ENCODE assay signal across 22 cellular contexts in the genomic region with DNA sequence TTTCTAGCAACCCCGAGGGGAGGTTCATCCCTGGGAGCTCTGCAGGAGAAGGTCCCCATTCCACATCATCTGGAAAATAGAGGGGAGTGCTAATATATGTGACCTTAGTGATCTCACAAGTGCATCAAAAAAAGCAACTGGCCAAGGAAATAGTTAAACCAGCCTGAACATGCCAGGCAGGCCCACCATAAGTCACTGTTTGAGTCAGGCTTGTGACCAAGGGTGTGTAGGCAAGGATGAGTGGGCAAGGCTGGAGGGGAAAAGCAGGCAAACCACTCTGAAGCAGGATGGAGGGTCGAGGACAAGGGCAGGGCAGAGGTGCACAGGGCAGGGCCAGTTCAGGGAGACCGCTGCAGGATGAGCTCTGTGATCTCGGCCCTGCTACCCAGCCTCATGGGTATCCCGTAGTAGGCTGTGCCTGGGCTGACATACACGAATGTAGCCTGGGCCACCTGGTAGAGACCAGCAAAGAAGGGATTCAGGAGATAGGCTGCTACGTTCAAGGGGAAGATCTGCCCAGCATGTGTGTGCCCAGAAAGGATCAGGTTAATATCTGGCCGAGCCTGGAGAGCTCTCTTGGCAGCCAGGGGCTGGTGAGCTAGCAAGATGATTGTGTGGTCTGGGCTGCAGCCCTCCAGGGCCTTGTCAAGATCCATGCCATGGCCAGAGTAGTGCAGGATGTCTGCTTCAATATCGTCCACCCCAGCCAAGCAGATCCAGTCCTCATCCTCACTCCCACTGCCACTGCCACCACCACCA. TPM values are rescaled to one million over a fixed set of nuclear protein-coding genes. Genes with fewer than 3 reads are reported as not detected.
DNase-seq lines count a peak whose midpoint lies in the region; ATAC-seq and TF ChIP-seq lines count a peak whose summit lies in the region.
"Had no signal": no experiment of that assay in that cellular context is flagged by ENCODE, and none has a peak within 500 bp of the region (broad histone marks: within the 10 kb centered on the region; RNA-seq: fewer than 3 reads in every experiment).

No MANE protein-coding gene starts in this region.

- intact Hi-C loops in left ventricle myocardium inferior (cut with micrococcal nuclease) (no loop called here), left cardiac atrium (cut with DNase I) (no loop called here), left ventricle myocardium superior (cut with micrococcal nuclease) (no loop called here)

- H3K36me3 Mint-ChIP-seq in WTC11: peaks cover 14% of the 10 kb centered on the region
- peaks cover 50% of the 10 kb centered on the region for H3K36me3 Mint-ChIP-seq in stimulated activated memory B cell treated with anti-CD40 and anti-IgM and Interleukin-4, amounts not matched to agents 10 μg/mL and 1 μg/mL and 100 μg/mL, for 72 hours

- no peaks in the 10 kb centered on the region for H3K27me3 ChIP-seq in left ventricle myocardium inferior (ENCODE audit: low read depth)
- H3K27me3 ChIP-seq: tibial artery had no signal

- TF ChIP-seq CTCF in left ventricle myocardium inferior (IDR thresholded peaks at IDR 0.05; ENCODE audit: borderline replicate concordance) (no peak), WTC11 (IDR thresholded peaks at IDR 0.05) (no peak)

- peaks cover 5% of the 10 kb centered on the region; the same call in 1 of the 2 replicates for H3K27me3 Mint-ChIP-seq in WTC11 (ENCODE audit: low read depth)
- H3K27me3 Mint-ChIP-seq in stimulated activated memory B cell treated with anti-CD40 and anti-IgM and Interleukin-4, amounts not matched to agents 10 μg/mL and 1 μg/mL and 100 μg/mL, for 72 hours: no peaks in the 10 kb centered on the region
- H3K27me3 Mint-ChIP-seq: activated CD8-positive, alpha-beta memory T cell treated with anti-CD3 and anti-CD28 coated beads, Interleukin-2, amount 10 ng/mL, durations not matched to agents 7 days and 5 days; activated naive CD8-positive, alpha-beta T cell treated with anti-CD3 and anti-CD28 coated beads, Interleukin-2, amount 10 ng/mL, durations not matched to agents 7 days and 5 days had no signal

- no peak for DNase-seq in left ventricle myocardium inferior
- no peak for DNase-seq in left cardiac atrium
- DNase-seq in WTC11 (ENCODE audit: low spot score): no peak
- peak; percentile 42 for DNase-seq in left ventricle myocardium superior
- DNase-seq in COR-L47 (lab: John Stamatoyannopoulos, UW): no peak
- DNase-seq in hippocampal formation (lab: John Stamatoyannopoulos, UW): no peak
- DNase-seq: activated CD4-positive, alpha-beta T cell treated with anti-CD3 and anti-CD28 coated beads for 4 hours; activated CD8-positive, alpha-beta memory T cell treated with anti-CD3 and anti-CD28 coated beads, Interleukin-2, amount 10 ng/mL, durations not matched to agents 7 days and 5 days; activated naive CD8-positive, alpha-beta T cell treated with anti-CD3 and anti-CD28 coated beads, Interleukin-2, amount 10 ng/mL, durations not matched to agents 7 days and 5 days; GDM1; NCI-H1092; NCI-H1930; NCI-H526; nucleus accumbens; retina; stimulated activated CD4-positive, alpha-beta T cell treated with anti-CD3 and anti-CD28 coated beads, Interleukin-4, amount 100 ng/mL, for 1 hour; stimulated activated naive CD8-positive, alpha-beta T cell treated with anti-CD3 and anti-CD28 coated beads, Interleukin-15, Interleukin-2, amounts not matched to agents 100 U/mL and 50 U/mL, for 24 hours; tibial artery had no signal

- POLR2A ChIA-PET in WTC11 (lab: Charles Lee): no interaction called here

- no peaks in the 10 kb centered on the region for H3K9me3 Mint-ChIP-seq in WTC11
- H3K9me3 Mint-ChIP-seq in stimulated activated memory B cell treated with anti-CD40 and anti-IgM and Interleukin-4, amounts not matched to agents 10 μg/mL and 1 μg/mL and 100 μg/mL, for 72 hours: no peaks in the 10 kb centered on the region

- H3K36me3 ChIP-seq in left ventricle myocardium inferior: peaks cover 13% of the 10 kb centered on the region

- H3K27ac ChIP-seq in left ventricle myocardium inferior (replicated peaks): peak overlapping the region; percentile 7
- H3K27ac ChIP-seq: C4-2B, tibial artery had no signal

- no peak overlapping the region for H3K4me3 Mint-ChIP-seq in WTC11
- H3K4me3 Mint-ChIP-seq in stimulated activated memory B cell treated with anti-CD40 and anti-IgM and Interleukin-4, amounts not matched to agents 10 μg/mL and 1 μg/mL and 100 μg/mL, for 72 hours: no peak overlapping the region
- H3K4me3 Mint-ChIP-seq: activated CD8-positive, alpha-beta memory T cell treated with anti-CD3 and anti-CD28 coated beads, Interleukin-2, amount 10 ng/mL, durations not matched to agents 7 days and 5 days; activated naive CD8-positive, alpha-beta T cell treated with anti-CD3 and anti-CD28 coated beads, Interleukin-2, amount 10 ng/mL, durations not matched to agents 7 days and 5 days had no signal

- peaks cover 16% of the 10 kb centered on the region for H3K4me1 Mint-ChIP-seq in WTC11
- peaks cover 77% of the 10 kb centered on the region for H3K4me1 Mint-ChIP-seq in stimulated activated memory B cell treated with anti-CD40 and anti-IgM and Interleukin-4, amounts not matched to agents 10 μg/mL and 1 μg/mL and 100 μg/mL, for 72 hours

- H3K4me1 ChIP-seq in left ventricle myocardium inferior: peaks cover 46% of the 10 kb centered on the region

- ATAC-seq in left cardiac atrium (no peak), WTC11 (no peak), left ventricle myocardium superior (peak; percentile 31), GM19452 (IDR thresholded peaks at IDR 0.05; ENCODE audit: unreplicated experiment) (no peak)
- no peak for ATAC-seq in stimulated activated memory B cell treated with anti-CD40 and anti-IgM and Interleukin-4, amounts not matched to agents 10 μg/mL and 1 μg/mL and 100 μg/mL, for 72 hours
- ATAC-seq: activated CD8-positive, alpha-beta memory T cell treated with anti-CD3 and anti-CD28 coated beads, Interleukin-2, amount 10 ng/mL, durations not matched to agents 7 days and 5 days; esophagus mucosa; stimulated activated naive CD8-positive, alpha-beta T cell treated with anti-CD3 and anti-CD28 coated beads, Interleukin-15, Interleukin-2, amounts not matched to agents 100 U/mL and 50 U/mL, for 24 hours had no signal

- CTCF ChIA-PET in WTC11 (lab: Charles Lee): interaction anchor here (1.2 to 1.8 kb wide), 3 partner anchors 19 to 280 kb away, joined by 4 to 9 read pairs (median 6); no protein-coding TSS in a partner anchor

- peaks cover 5% of the 10 kb centered on the region for H3K9me3 ChIP-seq in left ventricle myocardium inferior (replicated peaks)
- H3K9me3 ChIP-seq: tibial artery had no signal

- H3K27ac Mint-ChIP-seq in WTC11: peak overlapping the region; percentile 71; the same call in 1 of the 2 replicates
- H3K27ac Mint-ChIP-seq in stimulated activated memory B cell treated with anti-CD40 and anti-IgM and Interleukin-4, amounts not matched to agents 10 μg/mL and 1 μg/mL and 100 μg/mL, for 72 hours: peak overlapping the region; percentile 75
- H3K27ac Mint-ChIP-seq: activated CD8-positive, alpha-beta memory T cell treated with anti-CD3 and anti-CD28 coated beads, Interleukin-2, amount 10 ng/mL, durations not matched to agents 7 days and 5 days had no signal

- H3K4me3 ChIP-seq in left ventricle myocardium inferior: no peak overlapping the region
- H3K4me3 ChIP-seq: tibial artery had no signal

TF ChIP-seq in WTC11, 78 proteins besides CTCF, POLR2A, EP300 and RAD21 (continues in another document):
- TF ChIP-seq, protein P1, sequence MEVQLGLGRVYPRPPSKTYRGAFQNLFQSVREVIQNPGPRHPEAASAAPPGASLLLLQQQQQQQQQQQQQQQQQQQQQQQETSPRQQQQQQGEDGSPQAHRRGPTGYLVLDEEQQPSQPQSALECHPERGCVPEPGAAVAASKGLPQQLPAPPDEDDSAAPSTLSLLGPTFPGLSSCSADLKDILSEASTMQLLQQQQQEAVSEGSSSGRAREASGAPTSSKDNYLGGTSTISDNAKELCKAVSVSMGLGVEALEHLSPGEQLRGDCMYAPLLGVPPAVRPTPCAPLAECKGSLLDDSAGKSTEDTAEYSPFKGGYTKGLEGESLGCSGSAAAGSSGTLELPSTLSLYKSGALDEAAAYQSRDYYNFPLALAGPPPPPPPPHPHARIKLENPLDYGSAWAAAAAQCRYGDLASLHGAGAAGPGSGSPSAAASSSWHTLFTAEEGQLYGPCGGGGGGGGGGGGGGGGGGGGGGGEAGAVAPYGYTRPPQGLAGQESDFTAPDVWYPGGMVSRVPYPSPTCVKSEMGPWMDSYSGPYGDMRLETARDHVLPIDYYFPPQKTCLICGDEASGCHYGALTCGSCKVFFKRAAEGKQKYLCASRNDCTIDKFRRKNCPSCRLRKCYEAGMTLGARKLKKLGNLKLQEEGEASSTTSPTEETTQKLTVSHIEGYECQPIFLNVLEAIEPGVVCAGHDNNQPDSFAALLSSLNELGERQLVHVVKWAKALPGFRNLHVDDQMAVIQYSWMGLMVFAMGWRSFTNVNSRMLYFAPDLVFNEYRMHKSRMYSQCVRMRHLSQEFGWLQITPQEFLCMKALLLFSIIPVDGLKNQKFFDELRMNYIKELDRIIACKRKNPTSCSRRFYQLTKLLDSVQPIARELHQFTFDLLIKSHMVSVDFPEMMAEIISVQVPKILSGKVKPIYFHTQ (CRISPR knock-in tag; IDR thresholded peaks at IDR 0.05): no peak
- TF ChIP-seq NR2C2 (CRISPR knock-in tag; IDR thresholded peaks at IDR 0.05) (no peak), ZNF416 (CRISPR knock-in tag; IDR thresholded peaks at IDR 0.05) (no peak), EMX1 (CRISPR knock-in tag; IDR thresholded peaks at IDR 0.05) (no peak), NFATC4 (CRISPR knock-in tag; IDR thresholded peaks at IDR 0.05) (no peak), TEAD4 (CRISPR knock-in tag; IDR thresholded peaks at IDR 0.05) (no peak), CBFB (CRISPR knock-in tag; IDR thresholded peaks at IDR 0.05; ENCODE audit: low read depth) (no peak), SMAD3 (CRISPR knock-in tag; IDR thresholded peaks at IDR 0.05; ENCODE audit: borderline replicate concordance) (no peak), ZNF263 (CRISPR knock-in tag; IDR thresholded peaks at IDR 0.05; ENCODE audit: low read depth) (no peak), MYBL2 (CRISPR knock-in tag; IDR thresholded peaks at IDR 0.05) (no peak)

RNA-seq across cellular contexts. Expression of a gene that starts 4.3 kb away (rescaled TPM):
- 23.5 TPM for total RNA-seq in left ventricle myocardium inferior
- 10 to 100 TPM; 27.3 to 28.3 TPM for total RNA-seq in left cardiac atrium
- total RNA-seq in WTC11 (2021): 48.2 to 60.2 TPM (median 58.2 TPM) in 3 replicates
- total RNA-seq in left ventricle myocardium superior: 18.9 TPM

RNA-seq across cellular contexts. Expression of a gene that starts 4.3 kb away (rescaled TPM):
- 4.0 TPM for total RNA-seq in left ventricle myocardium inferior
- 1 to 10 TPM; 6.1 to 7.2 TPM for total RNA-seq in left cardiac atrium
- 6.7 to 7.4 TPM (median 6.8 TPM) in 3 replicates for total RNA-seq in WTC11 (2021)
- total RNA-seq in left ventricle myocardium superior: 3.9 TPM

RNA-seq across cellular contexts. Expression of a gene that starts 21.1 kb away (rescaled TPM):
- total RNA-seq in left ventricle myocardium inferior (95.1 TPM), left cardiac atrium (100 to 1,000 TPM; 129 to 159 TPM), WTC11 (2021) (156 to 197 TPM (median 196 TPM) in 3 replicates), left ventricle myocardium superior (94.6 TPM)
